8 cellular contexts compared by ENCODE assay signal in the genomic region with DNA sequence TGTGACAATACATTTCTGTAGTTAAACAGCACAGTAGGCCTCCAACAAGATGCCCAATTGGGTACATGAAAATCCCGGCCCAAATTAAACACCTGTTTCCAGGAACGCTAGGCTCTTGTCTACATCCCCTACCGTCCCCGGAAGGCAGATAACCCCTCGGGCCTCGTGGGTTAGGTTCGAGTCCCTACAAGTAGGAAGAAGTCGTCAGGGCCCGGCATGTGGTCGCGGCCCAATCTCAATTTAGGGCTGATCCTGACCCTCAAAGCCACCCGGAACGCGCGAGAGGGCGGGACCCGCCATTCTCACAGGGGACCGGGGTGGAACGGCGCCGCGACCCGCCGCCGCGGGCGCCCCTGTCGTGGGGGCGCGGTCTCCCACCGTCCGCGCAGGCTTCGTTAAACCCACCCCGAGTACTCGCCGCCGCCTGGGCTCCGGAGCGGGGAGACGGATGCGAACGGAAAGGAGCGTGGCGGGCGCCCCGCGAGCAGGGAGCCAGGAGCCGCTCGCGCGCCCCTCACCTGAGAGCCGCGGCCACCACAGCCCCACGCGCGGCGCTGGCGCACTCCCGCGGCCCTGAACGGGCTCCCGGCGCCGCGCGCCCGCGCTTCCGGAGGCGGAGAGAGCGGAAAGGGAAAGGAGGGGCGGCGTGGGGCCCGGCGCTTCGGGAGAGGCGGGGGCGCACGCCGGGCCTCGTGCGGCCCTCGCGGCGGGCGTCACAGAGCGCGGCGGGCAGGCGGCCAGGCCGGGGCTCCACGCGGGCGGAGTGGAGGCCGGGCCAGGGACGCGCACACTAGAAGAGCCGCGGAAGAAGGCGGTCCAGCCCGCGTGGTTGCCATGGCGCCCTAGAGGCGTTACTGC. TPM values are rescaled to one million over a fixed set of nuclear protein-coding genes. Genes with fewer than 3 reads are reported as not detected.
A peak's percentile ranks its signal among the peaks of the same experiment; 100 is the strongest.
DNase-seq lines count a peak whose midpoint lies in the region; ATAC-seq and TF ChIP-seq lines count a peak whose summit lies in the region.

TSS of gene CFAP97 (minus strand) at position 621 of the 858 bp plus-strand sequence. CDS start 12,804 bp downstream, outside the sequence.

- H3K27me3 ChIP-seq in adrenal gland (no peaks in the 10 kb centered on the region), heart right ventricle (peaks cover 0 to 7% (median 0%) of the 10 kb centered on the region in 7 donors)

- peaks cover 29% of the 10 kb centered on the region for H3K4me1 Mint-ChIP-seq in type B pancreatic cell (ENCODE audit: unreplicated experiment)

- H3K27ac Mint-ChIP-seq in type B pancreatic cell: peak within 1 kb of the TSS; percentile 95

- H3K36me3 Mint-ChIP-seq in type B pancreatic cell: peaks cover 6% of the 10 kb centered on the region

- peak within 1 kb of the TSS; percentile 87 to 99 (median 95) for H3K27ac ChIP-seq in adrenal gland
- H3K27ac ChIP-seq in heart right ventricle: peak within 1 kb of the TSS; percentile 93 to 99 (median 98)

- peak within 1 kb of the TSS; percentile 98 for H3K4me3 Mint-ChIP-seq in type B pancreatic cell

- ATAC-seq in heart right ventricle: peak; percentile 92 to 96 (median 94)

- no peaks in the 10 kb centered on the region for H3K36me3 ChIP-seq in adrenal gland (replicated peaks in 1 of 2)
- peaks cover 0 to 8% (median 0%) of the 10 kb centered on the region in 9 donors for H3K36me3 ChIP-seq in heart right ventricle

- DNase-seq in GM10266 (ENCODE audit: extremely low spot score) (peak; percentile 91), HCEC 1CT (peak; percentile 79), MV-4-11 (lab: John Stamatoyannopoulos, UW) (peak; percentile 69), adrenal gland (peak; percentile 93 to 96 (median 93)), heart right ventricle (peak; percentile 90 to 92), posterior vena cava (ENCODE audit: low spot score) (peak; percentile 98), type B pancreatic cell (ENCODE audit: extremely low spot score, unreplicated experiment) (peak; percentile 82)

- intact Hi-C loops in T-helper 1 cell treated with Interleukin-12 subunit alpha and Interleukin-12 subunit beta and Interleukin-4 antibody, amounts not matched to agents 30 ng/mL and 1 ng/mL, for 36 hours (cut with micrococcal nuclease): loop anchor here (1.0 to 10.0 kb wide), 19 partner anchors 20 to 1759 kb away; partner anchors contain the start of genes ACSL1, ANKRD37, CASP3 and CCDC110
- intact Hi-C loops in adrenal gland (cut with DNase I) (loop anchor here in 1 of 2 donors (10.0 kb wide), 1 partner anchor 191 kb away; the partner anchor contains the start of genes ANKRD37 and LRP2BP), heart right ventricle (cut with DNase I) (loop anchor here in 3 of 10 donors (5.0 to 10.0 kb wide), 3 partner anchors 191 to 391 kb away; partner anchors contain the start of genes ANKRD37 (in 3 of the 3) and LRP2BP (in 3 of the 3)), posterior vena cava (cut with DNase I) (loop anchor here in 1 of 2 donors (10.0 kb wide), 1 partner anchor 191 kb away; the partner anchor contains the start of genes ANKRD37 and LRP2BP)

- H3K9me3 ChIP-seq in adrenal gland (replicated peaks in 1 of 3) (no peaks in the 10 kb centered on the region), heart right ventricle (no peaks in the 10 kb centered on the region)

- TF ChIP-seq POLR2A in adrenal gland (IDR thresholded peaks at IDR 0.05): peak; percentile 69 to 74

- TF ChIP-seq CTCF in GM10266 (IDR thresholded peaks at IDR 0.05; ENCODE audit: control insufficient read depth, insufficient read depth, low read depth, missing control alignments): no peak
- TF ChIP-seq CTCF in adrenal gland (IDR thresholded peaks at IDR 0.05): no peak
- peak in 3 of 9 donors; percentile 9 to 24 (median 18) for TF ChIP-seq CTCF in heart right ventricle (IDR thresholded peaks at IDR 0.05)
- no peak for TF ChIP-seq CTCF in type B pancreatic cell (conservative IDR thresholded peaks at IDR 0.05)

- 0 to 2% (median 1%) methylated on average over 12 to 105 of the region's 105 CpGs for WGBS in adrenal gland, 4 donors
- 0% methylated on average over 101 to 104 of the region's 105 CpGs for WGBS in heart right ventricle, 2 donors

- H3K4me3 ChIP-seq in adrenal gland (peak within 1 kb of the TSS; percentile 42 to 89 (median 56)), heart right ventricle (peak within 1 kb of the TSS; percentile 42 to 86 (median 79))

- H3K27me3 Mint-ChIP-seq in type B pancreatic cell: peaks cover 3% of the 10 kb centered on the region

- no peaks in the 10 kb centered on the region for H3K9me3 Mint-ChIP-seq in type B pancreatic cell

- H3K4me1 ChIP-seq in adrenal gland (replicated peaks in 1 of 2): peaks cover 9 to 16% of the 10 kb centered on the region in 2 donors
- peaks cover 6 to 38% (median 26%) of the 10 kb centered on the region in 9 donors for H3K4me1 ChIP-seq in heart right ventricle

RNA-seq across cellular contexts. Expression of gene CFAP97, which starts in this region (rescaled TPM):
- total RNA-seq in T-helper 1 cell treated with Interleukin-12 subunit alpha and Interleukin-12 subunit beta and Interleukin-4 antibody, amounts not matched to agents 30 ng/mL and 1 ng/mL, for 36 hours: 30.2 and 31.3 TPM in 2 replicates
- 10 to 100 TPM; 13.6 to 32.8 (median 27.2) TPM for total RNA-seq in adrenal gland
- polyA plus RNA-seq in adrenal gland: 10 to 100 TPM in 1 of 3 donors, 1 to 10 TPM in 2; 3.9 to 33.3 (median 5.6) TPM
- total RNA-seq in heart right ventricle: 10 to 100 TPM; 10.6 to 20.9 (median 13.0) TPM
- 1 to 10 TPM; 3.3 to 4.0 TPM for polyA plus RNA-seq in heart right ventricle
- 10 to 100 TPM; 42.6 to 52.9 TPM for total RNA-seq in posterior vena cava
- total RNA-seq in type B pancreatic cell (ENCODE audit: low replicate concordance): 13.8 and 21.6 TPM in 2 replicates

Comparison
In these comparisons a context has a peak if more than half of its experiments do, and no peak if none do; other contexts are left out.
1. Peak in every context shown above with its lines: DNase-seq, ATAC-seq, H3K4me3 ChIP-seq and H3K27ac ChIP-seq.